8 cellular contexts compared by ENCODE assay signal in the genomic region with DNA sequence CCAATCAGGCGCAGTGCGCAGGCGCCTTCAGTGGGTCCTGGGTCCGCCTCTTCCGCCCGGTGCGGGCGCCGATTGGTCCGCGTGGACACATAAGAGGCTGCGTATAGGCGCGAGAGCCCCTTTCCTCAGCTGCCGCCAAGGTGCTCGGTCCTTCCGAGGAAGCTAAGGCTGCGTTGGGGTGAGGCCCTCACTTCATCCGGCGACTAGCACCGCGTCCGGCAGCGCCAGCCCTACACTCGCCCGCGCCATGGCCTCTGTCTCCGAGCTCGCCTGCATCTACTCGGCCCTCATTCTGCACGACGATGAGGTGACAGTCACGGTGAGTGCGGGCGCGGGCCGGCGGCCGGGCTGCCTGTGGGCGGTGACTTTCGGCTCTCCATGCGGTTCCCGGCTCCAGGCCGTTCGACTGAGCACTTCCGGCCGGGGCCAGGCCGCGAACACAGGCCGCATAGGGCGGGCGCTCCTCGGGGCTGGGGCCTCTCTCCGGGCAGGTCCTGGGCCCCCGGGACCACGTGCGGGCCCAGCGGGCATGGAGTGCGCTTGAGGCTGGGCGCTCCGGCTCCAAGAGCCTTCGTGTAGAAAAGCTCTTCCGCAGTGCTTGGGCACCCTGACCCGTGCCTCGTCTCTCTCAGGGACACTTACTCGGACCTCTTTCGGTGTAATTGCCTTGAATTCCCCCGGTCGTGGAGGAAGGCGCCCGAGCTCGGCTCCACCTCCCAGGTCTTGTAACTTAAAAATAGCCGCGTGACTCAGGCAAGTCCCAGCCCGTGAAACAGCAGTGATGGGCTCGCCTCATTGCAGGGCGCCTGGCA. TPM values are rescaled to one million over a fixed set of nuclear protein-coding genes. Genes with fewer than 3 reads are reported as not detected.
DNase-seq lines count a peak whose midpoint lies in the region; ATAC-seq, FAIRE-seq and TF ChIP-seq lines count a peak whose summit lies in the region.

A gene (plus strand): TSS at position 117 of the 812 bp plus-strand sequence. CDS start 131 bp downstream, at position 248.

- 0% methylated on average over 65 to 77 of the region's 77 CpGs for WGBS in pancreas, 2 donors

- H3K27ac ChIP-seq in pancreas, result peak within 1 kb of the TSS; percentile 81 to 87 (median 86)
- H3K27ac ChIP-seq in tibial artery, result peak within 1 kb of the TSS; percentile 89 to 91

- TF ChIP-seq CTCF in GM10266 (IDR thresholded peaks at IDR 0.05; ENCODE audit: control insufficient read depth, insufficient read depth, low read depth, missing control alignments), result no peak
- TF ChIP-seq CTCF in pancreas (IDR thresholded peaks at IDR 0.05), result no peak
- no peak for TF ChIP-seq CTCF in tibial artery (IDR thresholded peaks at IDR 0.05)

- peak within 1 kb of the TSS; percentile 82 to 95 (median 92) for H3K4me3 ChIP-seq in pancreas
- peak within 1 kb of the TSS; percentile 85 to 86 for H3K4me3 ChIP-seq in tibial artery

- FAIRE-seq in pancreas (lab: Jason Lieb, UNC), result no peak

- H3K36me3 ChIP-seq in pancreas (peaks cover 0 to 25% (median 12%) of the 10 kb centered on the region in 3 donors), tibial artery (peaks cover 25 to 32% (median 28%) of the 10 kb centered on the region in 3 donors)

- ATAC-seq in HG02588 (IDR thresholded peaks at IDR 0.05; ENCODE audit: unreplicated experiment), result peak; percentile 77
- ATAC-seq in Right ventricle myocardium inferior, result peak; percentile 98
- peak; percentile 95 to 98 (median 96) for ATAC-seq in pancreas

- H3K27me3 ChIP-seq in pancreas (no peaks in the 10 kb centered on the region), tibial artery (no peaks in the 10 kb centered on the region)

- DNase-seq in GM10266 (ENCODE audit: extremely low spot score), result peak; percentile 93
- DNase-seq in NCI-H1092 treated with DMSO at 0.1 percent for 48 hours (lab: John Stamatoyannopoulos, UW), result peak; percentile 87
- peak; percentile 64 to 92 for DNase-seq in SW 1271 (lab: John Stamatoyannopoulos, UW)
- DNase-seq in activated naive CD8-positive, alpha-beta T cell treated with anti-CD3 and anti-CD28 coated beads, Interleukin-2, amount 50 U/mL, for 16 hours (ENCODE audit: low read depth, low spot score), result peak; percentile 86
- peak; percentile 99 for DNase-seq in Right ventricle myocardium inferior (ENCODE audit: missing footprints)
- peak; percentile 93 to 99 (median 96) for DNase-seq in pancreas
- peak; percentile 96 to 97 for DNase-seq in tibial artery

- intact Hi-C loops in Right ventricle myocardium inferior (cut with DNase I), result no loop called here
- intact Hi-C loops in pancreas (cut with DNase I), result no loop called here
- intact Hi-C loops in tibial artery (cut with DNase I; ENCODE audit: low total_unique reads), result loop anchor here (2.0 kb wide), 1 partner anchor 38 kb away; a partner anchor contains a TSS

- no peaks in the 10 kb centered on the region for H3K9me3 ChIP-seq in pancreas
- H3K9me3 ChIP-seq in tibial artery, result no peaks in the 10 kb centered on the region

- peaks cover 8 to 21% (median 11%) of the 10 kb centered on the region in 3 donors for H3K4me1 ChIP-seq in pancreas
- H3K4me1 ChIP-seq in tibial artery, result peaks cover 0 to 38% (median 31%) of the 10 kb centered on the region in 4 donors

RNA-seq across cellular contexts. Expression of the gene that starts here (rescaled TPM):
- total RNA-seq in Right ventricle myocardium inferior (1,256 TPM), pancreas (1,000 to 10,000 TPM in 1 of 6 donors, 100 to 1,000 TPM in 5; 578 to 1,123 (median 772) TPM)
- 100 to 1,000 TPM; 638 to 738 TPM for polyA plus RNA-seq in pancreas

Comparison
In these comparisons a context has a peak if more than half of its experiments do, and no peak if none do; other contexts are left out.
1. Peak in every context shown above with its lines: DNase-seq, ATAC-seq, H3K4me3 ChIP-seq and H3K27ac ChIP-seq.